ENCODE assay signal across 25 cellular contexts in genomic region chr11:57094206-57094940, GRCh38.
DNase-seq lines count a peak whose midpoint lies in the region; TF ChIP-seq lines count a peak whose summit lies in the region.
"Had no signal": no experiment of that assay in that cellular context is flagged by ENCODE, and none has a peak within 500 bp of the region (broad histone marks: within the 10 kb centered on the region; RNA-seq: fewer than 3 reads in every experiment).

No MANE protein-coding gene starts in this region.

- H3K4me3 ChIP-seq in mammary epithelial cell (replicated peaks in 1 of 3; ENCODE audit: insufficient read depth in 1 of 3, low read depth in 2 of 3, low read length in 3 of 3) (no peak overlapping the region), breast epithelium (no peak overlapping the region), Caco-2 (ENCODE audit: low read depth, low read length) (no peak overlapping the region)
- H3K4me3 ChIP-seq: ascending aorta; BLaER1 treated with 17β-estradiol and CSF1 and Interleukin-3, amounts not matched to agents 10 nM and 100 nM; esophagus squamous epithelium; heart left ventricle; tibial nerve had no signal

- no TSS peak for BruUV-seq in mammary epithelial cell (replicated peaks; lab: Mats Ljungman, UMichigan)
- BruUV-seq in Caco-2 (replicated peaks; lab: Mats Ljungman, UMichigan) = no TSS peak

- H4K20me1 ChIP-seq in mammary epithelial cell (ENCODE audit: insufficient read depth, low read length) = no peaks in the 10 kb centered on the region
- H4K20me1 ChIP-seq: BLaER1 treated with 17β-estradiol and CSF1 and Interleukin-3, amounts not matched to agents 10 nM and 100 nM had no signal

- H3K79me2 ChIP-seq in mammary epithelial cell (ENCODE audit: insufficient read depth, low read length) = no peaks in the 10 kb centered on the region

- intact Hi-C loops in mammary epithelial cell (cut with micrococcal nuclease) = no loop called here
- intact Hi-C loops in breast epithelium (cut with DNase I; ENCODE audit: low total_unique reads) = no loop called here
- intact Hi-C loops in Caco-2 (cut with micrococcal nuclease; ENCODE audit: unreplicated experiment) = no loop called here

- no peak for TF ChIP-seq CTCF in mammary epithelial cell (conservative IDR thresholded peaks at IDR 0.05 in 1 of 2, IDR thresholded peaks at IDR 0.05 in 1 of 2; ENCODE audit: extremely low read depth in 1 of 2, insufficient read depth in 1 of 2, low read depth in 1 of 2, low read length in 2 of 2)
- TF ChIP-seq CTCF in breast epithelium (IDR thresholded peaks at IDR 0.05) = no peak
- no peak for TF ChIP-seq CTCF in type B pancreatic cell (conservative IDR thresholded peaks at IDR 0.05)
- TF ChIP-seq CTCF in Caco-2 (IDR thresholded peaks at IDR 0.05; ENCODE audit: insufficient read depth in 1 of 2, low read depth in 1 of 2, low read length in 1 of 2, severe bottlenecking in 1 of 2, unreplicated experiment in 1 of 2) = no peak

- peaks cover 7% of the 10 kb centered on the region for H3K27me3 Mint-ChIP-seq in type B pancreatic cell
- peaks cover 13% of the 10 kb centered on the region for H3K27me3 Mint-ChIP-seq in Caco-2 (ENCODE audit: insufficient read depth, unreplicated experiment)

- in situ Hi-C loops in mammary epithelial cell (cut with MboI; ENCODE audit: low sequenced_read_pairs in 2 of 2) = no loop called here

- H2AFZ ChIP-seq in mammary epithelial cell (ENCODE audit: low read depth, low read length) = no peak overlapping the region

- H3K27ac ChIP-seq in mammary epithelial cell (ENCODE audit: insufficient read depth, low read depth, low read length) = no peak overlapping the region
- no peak overlapping the region for H3K27ac ChIP-seq in breast epithelium
- H3K27ac ChIP-seq: ascending aorta; BLaER1 treated with 17β-estradiol and CSF1 and Interleukin-3, amounts not matched to agents 10 nM and 100 nM; esophagus squamous epithelium; heart left ventricle; neutrophil; RWPE1; tibial nerve had no signal

- H3K36me3 Mint-ChIP-seq in type B pancreatic cell (no peaks in the 10 kb centered on the region), Caco-2 (ENCODE audit: insufficient read depth, unreplicated experiment) (no peaks in the 10 kb centered on the region)
- H3K36me3 Mint-ChIP-seq: activated naive CD4-positive, alpha-beta T cell treated with anti-CD3 and anti-CD28 coated beads, Interleukin-2, amount 50 U/mL, for 24 hours had no signal

- H3K4me3 Mint-ChIP-seq in type B pancreatic cell (no peak overlapping the region), Caco-2 (ENCODE audit: unreplicated experiment) (no peak overlapping the region)
- H3K4me3 Mint-ChIP-seq: activated CD8-positive, alpha-beta T cell treated with anti-CD3 and anti-CD28 coated beads, Interleukin-2, amount 10 ng/mL, durations not matched to agents 7 days and 5 days; activated naive CD4-positive, alpha-beta T cell treated with anti-CD3 and anti-CD28 coated beads, Interleukin-2, amount 50 U/mL, for 24 hours; activated T-cell treated with anti-CD3 and anti-CD28 coated beads, Interleukin-2, amount 50 U/mL, for 4 hours; effector memory CD8-positive, alpha-beta T cell; stimulated activated naive CD8-positive, alpha-beta T cell treated with anti-CD3 and anti-CD28 coated beads, Interleukin-15, Interleukin-2, amounts not matched to agents 100 ng/mL and 50 ng/mL, for 24 hours had no signal

- DNase-seq in mammary epithelial cell (peak; percentile 21), breast epithelium (ENCODE audit: low spot score in 2 of 2) (no peak), astrocyte of the hippocampus (ENCODE audit: low read depth, low spot score) (peak; percentile 7), kidney tubule cell (ENCODE audit: low spot score) (peak; percentile 7), type B pancreatic cell (ENCODE audit: extremely low spot score, unreplicated experiment) (no peak), Caco-2 (no peak), Kasumi-1 (lab: John Stamatoyannopoulos, UW) (no peak)
- DNase-seq in activated naive CD4-positive, alpha-beta T cell treated with Interleukin-2 at 50 U/mL for 16 hours = no peak
- DNase-seq: 8988T; activated CD8-positive, alpha-beta T cell treated with anti-CD3 and anti-CD28 coated beads, Interleukin-2, amount 10 ng/mL, durations not matched to agents 7 days and 5 days; activated T-cell treated with anti-CD3 and anti-CD28 coated beads, Interleukin-2, amount 50 U/mL, for 4 hours; effector memory CD8-positive, alpha-beta T cell; esophagus squamous epithelium; heart left ventricle; left ventricle myocardium superior; NCI-H1092 treated with DMSO at 0.1 percent for 48 hours; NCI-H524 treated with DMSO at 0.1 percent for 48 hours; stimulated activated CD4-positive, alpha-beta T cell treated with anti-CD3 and anti-CD28 coated beads, Interleukin-4, amount 100 ng/mL, for 1 hour had no signal

- H3K27ac Mint-ChIP-seq in type B pancreatic cell = no peak overlapping the region
- H3K27ac Mint-ChIP-seq in Caco-2 (ENCODE audit: unreplicated experiment) = no peak overlapping the region
- H3K27ac Mint-ChIP-seq: activated CD8-positive, alpha-beta T cell treated with anti-CD3 and anti-CD28 coated beads, Interleukin-2, amount 10 ng/mL, durations not matched to agents 7 days and 5 days; activated naive CD4-positive, alpha-beta T cell treated with anti-CD3 and anti-CD28 coated beads, Interleukin-2, amount 50 U/mL, for 24 hours; effector memory CD8-positive, alpha-beta T cell; stimulated activated naive CD8-positive, alpha-beta T cell treated with anti-CD3 and anti-CD28 coated beads, Interleukin-15, Interleukin-2, amounts not matched to agents 100 ng/mL and 50 ng/mL, for 24 hours had no signal

- CTCF ChIA-PET in mammary epithelial cell (lab: Charles Lee; ENCODE audit: low non-redundant PET) = no interaction called here
- CTCF ChIA-PET in Caco-2 (lab: Charles Lee) = interaction anchor here (1.0 kb wide), 1 partner anchor 18 kb away, joined by 3 read pairs; no protein-coding TSS in a partner anchor

- H3K4me1 Mint-ChIP-seq in type B pancreatic cell (ENCODE audit: unreplicated experiment) = peaks cover 8% of the 10 kb centered on the region
- H3K4me1 Mint-ChIP-seq in Caco-2 (ENCODE audit: low read depth, unreplicated experiment) = no peaks in the 10 kb centered on the region
- H3K4me1 Mint-ChIP-seq: activated naive CD4-positive, alpha-beta T cell treated with anti-CD3 and anti-CD28 coated beads, Interleukin-2, amount 50 U/mL, for 24 hours had no signal

- POLR2A ChIA-PET in Caco-2 (lab: Charles Lee) = no interaction called here

- H3K9me3 ChIP-seq in mammary epithelial cell (replicated peaks; ENCODE audit: insufficient read depth, low read length) (no peaks in the 10 kb centered on the region), breast epithelium (no peaks in the 10 kb centered on the region), Caco-2 (0 out of 2 replicates have a peak, but pooled peaks cover 4% of the 10 kb centered on the region)
- H3K9me3 ChIP-seq: ascending aorta; BLaER1 treated with 17β-estradiol and CSF1 and Interleukin-3, amounts not matched to agents 10 nM and 100 nM; esophagus squamous epithelium; heart left ventricle; neutrophil; tibial nerve had no signal

- no peak overlapping the region for H3K9ac ChIP-seq in mammary epithelial cell (ENCODE audit: insufficient read depth, low read length)
- H3K9ac ChIP-seq: BLaER1 treated with 17β-estradiol and CSF1 and Interleukin-3, amounts not matched to agents 10 nM and 100 nM had no signal

- H3K27me3 ChIP-seq in mammary epithelial cell (ENCODE audit: insufficient read depth, low read length) (peaks cover 3% of the 10 kb centered on the region), breast epithelium (no peaks in the 10 kb centered on the region), Caco-2 (replicated peaks; ENCODE audit: control insufficient read depth, insufficient read depth, low read length) (no peaks in the 10 kb centered on the region)
- H3K27me3 ChIP-seq: ascending aorta; BLaER1 treated with 17β-estradiol and CSF1 and Interleukin-3, amounts not matched to agents 10 nM and 100 nM; esophagus squamous epithelium; heart left ventricle; neutrophil; tibial nerve had no signal

- H3K36me3 ChIP-seq in mammary epithelial cell (ENCODE audit: insufficient read depth, low read length) (no peaks in the 10 kb centered on the region), breast epithelium (no peaks in the 10 kb centered on the region), Caco-2 (ENCODE audit: control insufficient read depth, insufficient read depth, low read length) (no peaks in the 10 kb centered on the region)
- H3K36me3 ChIP-seq: ascending aorta; BLaER1 treated with 17β-estradiol and CSF1 and Interleukin-3, amounts not matched to agents 10 nM and 100 nM; esophagus squamous epithelium; heart left ventricle; neutrophil; tibial nerve had no signal

- dilution Hi-C loops in mammary epithelial cell (cut with HindIII; ENCODE audit: low sequenced_read_pairs) = no loop called here

- no peak for TF ChIP-seq POLR2A in breast epithelium (IDR thresholded peaks at IDR 0.05)

- no peak overlapping the region for H3K4me2 ChIP-seq in mammary epithelial cell (ENCODE audit: insufficient read depth, low read depth, low read length)

- no peaks in the 10 kb centered on the region for H3K9me3 Mint-ChIP-seq in type B pancreatic cell
- no peaks in the 10 kb centered on the region for H3K9me3 Mint-ChIP-seq in Caco-2 (ENCODE audit: unreplicated experiment)
- H3K9me3 Mint-ChIP-seq: activated T-cell treated with anti-CD3 and anti-CD28 coated beads, Interleukin-2, amount 50 U/mL, for 4 hours; stimulated activated naive CD8-positive, alpha-beta T cell treated with anti-CD3 and anti-CD28 coated beads, Interleukin-15, Interleukin-2, amounts not matched to agents 100 ng/mL and 50 ng/mL, for 24 hours had no signal

- H3K4me1 ChIP-seq in mammary epithelial cell (ENCODE audit: insufficient read depth, low read length) = no peaks in the 10 kb centered on the region
- H3K4me1 ChIP-seq in breast epithelium = no peaks in the 10 kb centered on the region
- H3K4me1 ChIP-seq in Caco-2 = no peaks in the 10 kb centered on the region
- H3K4me1 ChIP-seq: ascending aorta, esophagus squamous epithelium, tibial nerve had no signal

- 91% methylated on average over 1 of the region's 1 CpG for whole genome bisulfite sequencing in mammary epithelial cell (ENCODE audit: low coverage, missing lambda C conversion rate)

Comparison
In these comparisons a context has a peak if more than half of its experiments do, and no peak if none do; other contexts are left out.
1. DNase-seq: peak in mammary epithelial cell (single experiment), astrocyte of the hippocampus (single experiment) and kidney tubule cell (single experiment); none in breast epithelium (0 of 2), type B pancreatic cell (single experiment), activated naive CD4-positive, alpha-beta T cell treated with Interleukin-2 at 50 U/mL for 16 hours (single experiment), Caco-2 (0 of 2) and Kasumi-1 (0 of 2).